10 cellular contexts compared by ENCODE assay signal in the genomic region with DNA sequence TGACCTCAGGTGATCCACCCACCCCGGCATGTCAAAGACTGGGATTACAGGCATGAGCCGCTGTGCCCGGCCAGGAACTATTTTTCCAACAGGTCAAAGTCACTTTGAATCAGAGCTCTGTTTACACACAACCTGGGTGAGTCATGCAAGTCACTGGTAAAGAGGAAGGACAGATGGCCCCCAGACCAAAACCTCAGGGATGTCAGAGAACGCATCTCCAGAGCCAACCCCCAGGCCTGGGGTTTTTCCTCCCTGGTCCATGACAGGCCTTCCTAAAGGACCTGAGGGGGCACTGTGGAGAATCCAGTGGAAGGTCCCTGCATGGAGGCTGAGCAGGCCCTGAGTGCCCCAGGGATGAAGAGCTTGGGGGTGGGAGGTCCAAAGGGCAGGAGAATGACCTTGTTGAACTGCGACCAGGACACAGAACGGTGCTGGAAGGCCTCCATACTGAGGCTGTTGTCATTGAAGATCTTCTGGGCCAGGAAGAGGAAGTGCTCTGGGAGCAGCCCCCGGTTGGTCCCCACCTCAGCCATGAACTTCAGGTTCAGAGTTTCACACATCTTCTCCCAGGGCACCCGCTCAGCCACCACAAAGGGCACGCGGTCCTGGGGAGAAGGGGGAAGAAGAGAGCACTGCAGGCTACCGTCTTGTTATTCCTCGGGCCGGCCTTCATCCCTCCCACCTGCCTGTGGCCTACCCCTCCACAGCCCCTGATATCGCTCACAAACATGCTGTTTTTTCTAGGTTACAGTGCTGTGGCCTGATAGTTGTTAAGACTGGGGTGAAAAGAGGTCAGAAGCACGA. TPM values are rescaled to one million over a fixed set of nuclear protein-coding genes. Genes with fewer than 3 reads are reported as not detected.
A peak's percentile ranks its signal among the peaks of the same experiment; 100 is the strongest.
DNase-seq lines count a peak whose midpoint lies in the region.
"Had no signal": no experiment of that assay in that cellular context is flagged by ENCODE, and none has a peak within 500 bp of the region (broad histone marks: within the 10 kb centered on the region; RNA-seq: fewer than 3 reads in every experiment).

No MANE protein-coding gene starts in this region.

- H3K4me2 ChIP-seq in BLaER1 treated with 17β-estradiol and CSF1 and Interleukin-3, amounts not matched to agents 10 nM and 100 nM, result peak overlapping the region in 9 of 11 experiments; percentile 4 to 98 (median 53); a peak in 14 of 22 replicates

- H3K27ac ChIP-seq in BLaER1 treated with 17β-estradiol and CSF1 and Interleukin-3, amounts not matched to agents 10 nM and 100 nM, result peak overlapping the region in 9 of 11 experiments; percentile 16 to 74 (median 56); a peak in 17 of 22 replicates
- H3K27ac ChIP-seq in mesodermal cell (ENCODE audit: low read depth, low read length, severe bottlenecking), result peak overlapping the region; percentile 81

- peak overlapping the region in 8 of 11 experiments; percentile 9 to 54 (median 38); a peak in 10 of 22 replicates for H3K9ac ChIP-seq in BLaER1 treated with 17β-estradiol and CSF1 and Interleukin-3, amounts not matched to agents 10 nM and 100 nM

- peaks cover 32 to 100% (median 83%) of the 10 kb centered on the region in 10 experiments for H3K4me1 ChIP-seq in BLaER1 treated with 17β-estradiol and CSF1 and Interleukin-3, amounts not matched to agents 10 nM and 100 nM
- H3K4me1 ChIP-seq in mesodermal cell (ENCODE audit: control insufficient read depth, insufficient read depth, low read length, poor library complexity, severe bottlenecking), result peaks cover 7% of the 10 kb centered on the region

- H3K27ac Mint-ChIP-seq in activated naive CD8-positive, alpha-beta T cell treated with anti-CD3 and anti-CD28 coated beads for 36 hours, result peak overlapping the region; percentile 84

- H3K4me1 Mint-ChIP-seq in activated naive CD8-positive, alpha-beta T cell treated with anti-CD3 and anti-CD28 coated beads for 36 hours, result peaks cover 65% of the 10 kb centered on the region

- H3K27me3 ChIP-seq in BLaER1 treated with 17β-estradiol and CSF1 and Interleukin-3, amounts not matched to agents 10 nM and 100 nM, result no peaks in the 10 kb centered on the region

- H3K9me3 Mint-ChIP-seq in activated naive CD8-positive, alpha-beta T cell treated with anti-CD3 and anti-CD28 coated beads for 36 hours, result no peaks in the 10 kb centered on the region
- H3K9me3 Mint-ChIP-seq: memory B cell had no signal

- H3K36me3 Mint-ChIP-seq in activated naive CD8-positive, alpha-beta T cell treated with anti-CD3 and anti-CD28 coated beads for 36 hours, result peaks cover 53% of the 10 kb centered on the region

- H3K36me3 ChIP-seq in BLaER1 treated with 17β-estradiol and CSF1 and Interleukin-3, amounts not matched to agents 10 nM and 100 nM, result peaks cover 92 to 100% (median 98%) of the 10 kb centered on the region in 11 experiments
- peaks cover 60% of the 10 kb centered on the region for H3K36me3 ChIP-seq in mesodermal cell (ENCODE audit: control insufficient read depth, insufficient read depth, low read length)

- H3K4me3 ChIP-seq in BLaER1 treated with 17β-estradiol and CSF1 and Interleukin-3, amounts not matched to agents 10 nM and 100 nM, result no peak overlapping the region; a peak in 1 of 20 replicates
- no peak overlapping the region for H3K4me3 ChIP-seq in mesodermal cell (ENCODE audit: extremely low read depth, insufficient read depth, low read length, poor library complexity, severe bottlenecking)

- no peak overlapping the region for H3K4me3 Mint-ChIP-seq in activated naive CD8-positive, alpha-beta T cell treated with anti-CD3 and anti-CD28 coated beads for 36 hours
- H3K4me3 Mint-ChIP-seq: memory B cell had no signal

- no peaks in the 10 kb centered on the region for H3K9me3 ChIP-seq in BLaER1 treated with 17β-estradiol and CSF1 and Interleukin-3, amounts not matched to agents 10 nM and 100 nM (replicated peaks in 1 of 11)
- no peaks in the 10 kb centered on the region for H3K9me3 ChIP-seq in mesodermal cell (ENCODE audit: control insufficient read depth, low read length)

- H3K27me3 Mint-ChIP-seq in activated naive CD8-positive, alpha-beta T cell treated with anti-CD3 and anti-CD28 coated beads for 36 hours, result no peaks in the 10 kb centered on the region
- H3K27me3 Mint-ChIP-seq: memory B cell had no signal

- WGBS in mesodermal cell (ENCODE audit: insufficient coverage in 2 of 2), 2 experiments, result 95 to 98% methylated on average over 6 to 10 of the region's 15 CpGs

- H4K20me1 ChIP-seq in BLaER1 treated with 17β-estradiol and CSF1 and Interleukin-3, amounts not matched to agents 10 nM and 100 nM, result peaks cover 0 to 100% (median 64%) of the 10 kb centered on the region in 11 experiments; a peak in 20 of 22 replicates

- DNase-seq in HT-29 (ENCODE audit: low spot score), result peak; percentile 72
- DNase-seq in activated naive CD8-positive, alpha-beta T cell treated with anti-CD3 and anti-CD28 coated beads for 36 hours, result no peak
- no peak for DNase-seq in NCI-H2081 treated with DMSO at 0.1 percent for 48 hours (lab: John Stamatoyannopoulos, UW)
- DNase-seq in DMS114 treated with DMSO at 0.1 percent for 48 hours (lab: John Stamatoyannopoulos, UW; ENCODE audit: unreplicated experiment), result no peak
- DNase-seq in amniotic stem cell (lab: John Stamatoyannopoulos, UW), result no peak
- DNase-seq in RPMI8226, result no peak
- DNase-seq: NCI-H1105 had no signal

RNA-seq across cellular contexts. Expression of gene STAT6, which starts 9.1 kb away (rescaled TPM):
- total RNA-seq in HT-29 (2014; rRNA removed; shearing (Covaris generic)), result 114 and 125 TPM in 2 replicates
- total RNA-seq in activated naive CD8-positive, alpha-beta T cell treated with anti-CD3 and anti-CD28 coated beads for 36 hours, result 100 to 1,000 TPM; 256 to 259 TPM
- 52.0 TPM for polyA plus RNA-seq in mesodermal cell (2013, experiment 1 of 2)
- 49.3 TPM for polyA plus RNA-seq in mesodermal cell (2013, experiment 2 of 2)

RNA-seq across cellular contexts. Expression of gene NAB2, which starts 13.2 kb away (rescaled TPM):
- 17.8 and 19.3 TPM in 2 replicates for total RNA-seq in HT-29 (2014; rRNA removed; shearing (Covaris generic))
- 10 to 100 TPM; 47.2 to 48.0 TPM for total RNA-seq in activated naive CD8-positive, alpha-beta T cell treated with anti-CD3 and anti-CD28 coated beads for 36 hours
- 46.9 TPM for polyA plus RNA-seq in mesodermal cell (2013, experiment 1 of 2)
- polyA plus RNA-seq in mesodermal cell (2013, experiment 2 of 2), result 34.1 TPM

RNA-seq across cellular contexts. Expression of gene NEMP1, which starts 23.5 kb away (rescaled TPM):
- 12.5 and 13.6 TPM in 2 replicates for total RNA-seq in HT-29 (2014; rRNA removed; shearing (Covaris generic))
- total RNA-seq in activated naive CD8-positive, alpha-beta T cell treated with anti-CD3 and anti-CD28 coated beads for 36 hours, result 10 to 100 TPM; 50.5 to 51.2 TPM
- 21.3 TPM for polyA plus RNA-seq in mesodermal cell (2013, experiment 1 of 2)
- polyA plus RNA-seq in mesodermal cell (2013, experiment 2 of 2), result 19.8 TPM

RNA-seq across cellular contexts. Expression of gene LRP1, which starts 26.2 kb away (rescaled TPM):
- total RNA-seq in HT-29 (2014; rRNA removed; shearing (Covaris generic)), result 22.8 and 25.2 TPM in 2 replicates
- total RNA-seq in activated naive CD8-positive, alpha-beta T cell treated with anti-CD3 and anti-CD28 coated beads for 36 hours, result 1 to 10 TPM; 1.3 to 2.0 TPM
- polyA plus RNA-seq in mesodermal cell (2013, experiment 1 of 2), result 90.4 TPM
- 68.9 TPM for polyA plus RNA-seq in mesodermal cell (2013, experiment 2 of 2)

RNA-seq across cellular contexts. Expression of gene LRP1-AS, which starts 45.3 kb away (rescaled TPM):
- not detected in 2 replicates for total RNA-seq in HT-29 (2014; rRNA removed; shearing (Covaris generic))
- total RNA-seq in activated naive CD8-positive, alpha-beta T cell treated with anti-CD3 and anti-CD28 coated beads for 36 hours, result not detected
- polyA plus RNA-seq in mesodermal cell (2013, experiment 1 of 2), result not detected
- not detected for polyA plus RNA-seq in mesodermal cell (2013, experiment 2 of 2)
